9 cellular contexts compared by ENCODE assay signal in genomic region chr5:146924132-146924531, GRCh38. TPM values are rescaled to one million over a fixed set of nuclear protein-coding genes. Genes with fewer than 3 reads are reported as not detected.
"Had no signal": no experiment of that assay in that cellular context is flagged by ENCODE, and none has a peak within 500 bp of the region (broad histone marks: within the 10 kb centered on the region; RNA-seq: fewer than 3 reads in every experiment).

No MANE protein-coding gene starts in this region.

- H3K9me3 ChIP-seq: HAP-1 had no signal

- H2AFZ ChIP-seq: GM23248 had no signal

- H3K4me1 ChIP-seq: HAP-1 had no signal

- ATAC-seq: HCT116 had no signal

- H3K4me3 ChIP-seq: GM23248, HAP-1 had no signal

- DNase-seq: GM23248, GOT3, H7, HFFc6, KBM-7 had no signal

- FAIRE-seq: HTR-8/SVneo had no signal

- H3K27ac ChIP-seq: GM23248, KMS-11 had no signal

- H3K4me2 ChIP-seq: KMS-11 had no signal

- H3K9ac ChIP-seq: GM23248, KMS-11 had no signal

RNA-seq across cellular contexts. Expression of gene PPP2R2B, which starts 45.6 kb away (rescaled TPM):
- total RNA-seq: HFFc6 had no signal
